In the genomic region with DNA sequence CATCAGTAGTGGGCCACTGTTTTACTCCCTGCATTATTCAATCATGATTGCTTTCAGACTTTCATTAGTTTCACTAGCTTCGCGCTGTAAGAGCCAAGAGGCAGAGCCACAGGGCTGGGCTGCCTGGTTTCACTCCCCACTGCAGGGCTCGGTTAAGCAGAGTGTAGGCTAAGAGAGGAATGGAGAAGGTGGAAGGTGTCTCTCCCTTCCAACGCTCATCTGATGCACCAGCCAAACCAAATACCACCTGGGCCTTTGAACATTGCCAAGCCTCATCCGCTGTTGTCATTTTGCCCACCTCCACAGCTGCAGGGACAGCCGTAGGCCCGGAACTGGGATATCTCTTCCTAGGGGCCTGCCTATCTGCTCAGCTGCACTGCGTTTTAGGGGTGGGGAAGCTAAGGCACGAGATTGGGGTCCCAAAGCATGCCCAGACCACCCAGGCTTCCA, we compare ENCODE assay signal across 7 cellular contexts. TPM values are rescaled to one million over a fixed set of nuclear protein-coding genes. Genes with fewer than 3 reads are reported as not detected.
DNase-seq lines count a peak whose midpoint lies in the region; TF ChIP-seq lines count a peak whose summit lies in the region.
"Had no signal": no experiment of that assay in that cellular context is flagged by ENCODE, and none has a peak within 500 bp of the region (broad histone marks: within the 10 kb centered on the region; RNA-seq: fewer than 3 reads in every experiment).

No MANE protein-coding gene starts in this region.

- intact Hi-C loops in breast epithelium (cut with DNase I; ENCODE audit: low total_unique reads), result no loop called here

- peak overlapping the region; percentile 1 for H2BK15ac ChIP-seq in neuronal stem cell (ENCODE audit: low read length)

- no peak overlapping the region for H4K91ac ChIP-seq in neuronal stem cell (ENCODE audit: low read depth, low read length, poor library complexity)

- CTCF ChIA-PET in HEK293 (lab: Yijun Ruan, JAX), result interaction anchor here (0.9 to 1.0 kb wide), 2 partner anchors 16 to 71 kb away, joined by 3 read pairs; a partner anchor contains a TSS

- H3K36me3 ChIP-seq in HEK293 (ENCODE audit: control insufficient read depth in 2 of 2, insufficient read depth in 1 of 2, low read length in 2 of 2) (peaks cover 4 to 9% of the 10 kb centered on the region in 2 experiments), breast epithelium (no peaks in the 10 kb centered on the region), neuronal stem cell (replicated peaks in 1 of 2; ENCODE audit: control insufficient read depth in 2 of 2, insufficient read depth in 2 of 2, low read length in 2 of 2) (peaks cover 0 to 29% of the 10 kb centered on the region in 2 donors)

- DNase-seq in breast epithelium (ENCODE audit: low spot score in 2 of 2) (no peak), neuronal stem cell (ENCODE audit: low spot score) (no peak), NCI-H345 treated with DMSO at 0.1 percent for 48 hours (lab: John Stamatoyannopoulos, UW; ENCODE audit: unreplicated experiment) (no peak), SKM-1 (lab: John Stamatoyannopoulos, UW; ENCODE audit: unreplicated experiment) (no peak), HT-29 (ENCODE audit: low spot score) (no peak)

- peak overlapping the region; percentile 99 for H3K27ac ChIP-seq in HEK293 (ENCODE audit: extremely low read depth, low read depth, low read length)
- peak overlapping the region; percentile 99 for H3K27ac ChIP-seq in breast epithelium
- H3K27ac ChIP-seq in neuronal stem cell (replicated peaks; ENCODE audit: low read length), result peak overlapping the region; percentile 57

- peak overlapping the region; percentile 26 for H4K8ac ChIP-seq in neuronal stem cell (ENCODE audit: low read depth, low read length)

- peak overlapping the region; percentile 96 for H2AFZ ChIP-seq in neuronal stem cell (ENCODE audit: low read length)

- H3K4me1 ChIP-seq in HEK293 (ENCODE audit: control insufficient read depth, insufficient read depth, low read length) (peaks cover 9% of the 10 kb centered on the region), breast epithelium (peaks cover 3 to 5% of the 10 kb centered on the region in 2 donors), neuronal stem cell (ENCODE audit: control insufficient read depth in 2 of 2, insufficient read depth in 1 of 2, low read depth in 1 of 2, low read length in 2 of 2) (peaks cover 6 to 11% of the 10 kb centered on the region in 2 donors)

- no peak overlapping the region for H3K23ac ChIP-seq in neuronal stem cell (ENCODE audit: low read depth, low read length, poor library complexity)

- H3K4me3 ChIP-seq in HEK293 (ENCODE audit: low read depth, low read length) (peak overlapping the region; percentile 85), breast epithelium (peak overlapping the region; percentile 86 to 94 (median 89)), neuronal stem cell (ENCODE audit: low read length in 2 of 2) (peak overlapping the region; percentile 42 to 71)

- H3K14ac ChIP-seq in neuronal stem cell (ENCODE audit: low read length), result no peak overlapping the region

- H3K9ac ChIP-seq in neuronal stem cell (ENCODE audit: low read depth, low read length, poor library complexity), result peak overlapping the region; percentile 78

- POLR2A ChIA-PET in HEK293 (lab: Yijun Ruan, JAX), result interaction anchor here (1.1 to 1.2 kb wide), 2 partner anchors 12 to 71 kb away, joined by 4 to 5 read pairs; a partner anchor contains a TSS

- H2BK120ac ChIP-seq in neuronal stem cell (ENCODE audit: low read depth, low read length), result no peak overlapping the region

- H2BK5ac ChIP-seq in neuronal stem cell (ENCODE audit: low read length), result no peak overlapping the region

- TF ChIP-seq CTCF in HEK293 (tag by site-specific recombination; IDR thresholded peaks at IDR 0.05) (no peak), breast epithelium (IDR thresholded peaks at IDR 0.05) (no peak)

- no peak overlapping the region for H3K4ac ChIP-seq in neuronal stem cell (ENCODE audit: low read length)

- peak overlapping the region; percentile 61 for H3K18ac ChIP-seq in neuronal stem cell (ENCODE audit: low read length)

- no CpG with 5 or more reads among the region's 9 CpGs for WGBS in neuronal stem cell (ENCODE audit: extremely low coverage in 2 of 2, insufficient read length in 2 of 2, insufficient replicate concordance in 1 of 2), 2 donors

- peak overlapping the region; percentile 54 for H3K4me2 ChIP-seq in neuronal stem cell (ENCODE audit: insufficient read depth, low read length, poor library complexity, severe bottlenecking)

- no peak overlapping the region for H2AK5ac ChIP-seq in neuronal stem cell (ENCODE audit: low read depth, low read length)

- H3K9me3 ChIP-seq in HEK293 (ENCODE audit: control insufficient read depth, insufficient read depth, low read depth, low read length), result no peaks in the 10 kb centered on the region
- no peaks in the 10 kb centered on the region for H3K9me3 ChIP-seq in breast epithelium
- no peaks in the 10 kb centered on the region for H3K9me3 ChIP-seq in neuronal stem cell (replicated peaks in 1 of 2; ENCODE audit: control insufficient read depth in 2 of 2, insufficient read depth in 1 of 2, low read depth in 1 of 2, low read length in 2 of 2)

- TF ChIP-seq POLR2A in breast epithelium (IDR thresholded peaks at IDR 0.05), result no peak

- H3K27me3 ChIP-seq in breast epithelium (no peaks in the 10 kb centered on the region), neuronal stem cell (ENCODE audit: control insufficient read depth in 3 of 3, insufficient read depth in 3 of 3, low read depth in 1 of 3, low read length in 3 of 3) (no peaks in the 10 kb centered on the region)

- peak overlapping the region; percentile 8 for H2BK12ac ChIP-seq in neuronal stem cell (ENCODE audit: low read length)

- peaks cover 6% of the 10 kb centered on the region for H3K79me1 ChIP-seq in neuronal stem cell (ENCODE audit: low read depth, low read length)

TF ChIP-seq in HEK293, 187 proteins besides CTCF, POLR2A, EP300 and RAD21:
- 0 out of 2 replicates have a peak, but pooled peaks have one; percentile 26 for TF ChIP-seq OSR2 (tag by site-specific recombination; IDR thresholded peaks at IDR 0.05)
- TF ChIP-seq ZNF37A (tag by site-specific recombination; IDR thresholded peaks at IDR 0.05), result no peak
- no peak for TF ChIP-seq ZNF624 (tag by site-specific recombination; IDR thresholded peaks at IDR 0.05)
- TF ChIP-seq ZNF335 (tag by site-specific recombination; conservative IDR thresholded peaks at IDR 0.05), result 0 out of 2 replicates have a peak, but pooled peaks have one; percentile 10
- TF ChIP-seq ZNF114 (tag by site-specific recombination; IDR thresholded peaks at IDR 0.05), result no peak
- no peak for TF ChIP-seq ZBTB8A (tag by site-specific recombination; IDR thresholded peaks at IDR 0.05)
- peak; percentile 79 for TF ChIP-seq PRDM1 (tag by site-specific recombination; IDR thresholded peaks at IDR 0.05)
- TF ChIP-seq ZBTB48 (tag by site-specific recombination; IDR thresholded peaks at IDR 0.05), result peak; percentile 65; the same call in 1 of the 2 replicates
- no peak for TF ChIP-seq KLF10 (tag by site-specific recombination; IDR thresholded peaks at IDR 0.05)
- no peak for TF ChIP-seq ZNF654 (tag by site-specific recombination; IDR thresholded peaks at IDR 0.05; ENCODE audit: low read depth)
- no peak for TF ChIP-seq ZNF121 (tag by site-specific recombination; IDR thresholded peaks at IDR 0.05)
- TF ChIP-seq ZNF350 (tag by site-specific recombination; IDR thresholded peaks at IDR 0.05), result no peak
- TF ChIP-seq ZNF48 (tag by site-specific recombination; IDR thresholded peaks at IDR 0.05), result no peak
- no peak for TF ChIP-seq KLF7 (tag by site-specific recombination; IDR thresholded peaks at IDR 0.05; ENCODE audit: borderline replicate concordance)
- TF ChIP-seq FEZF1 (tag by site-specific recombination; IDR thresholded peaks at IDR 0.05), result no peak
- TF ChIP-seq MYNN (tag by site-specific recombination; IDR thresholded peaks at IDR 0.05; ENCODE audit: borderline replicate concordance), result no peak
- TF ChIP-seq, protein P1, sequence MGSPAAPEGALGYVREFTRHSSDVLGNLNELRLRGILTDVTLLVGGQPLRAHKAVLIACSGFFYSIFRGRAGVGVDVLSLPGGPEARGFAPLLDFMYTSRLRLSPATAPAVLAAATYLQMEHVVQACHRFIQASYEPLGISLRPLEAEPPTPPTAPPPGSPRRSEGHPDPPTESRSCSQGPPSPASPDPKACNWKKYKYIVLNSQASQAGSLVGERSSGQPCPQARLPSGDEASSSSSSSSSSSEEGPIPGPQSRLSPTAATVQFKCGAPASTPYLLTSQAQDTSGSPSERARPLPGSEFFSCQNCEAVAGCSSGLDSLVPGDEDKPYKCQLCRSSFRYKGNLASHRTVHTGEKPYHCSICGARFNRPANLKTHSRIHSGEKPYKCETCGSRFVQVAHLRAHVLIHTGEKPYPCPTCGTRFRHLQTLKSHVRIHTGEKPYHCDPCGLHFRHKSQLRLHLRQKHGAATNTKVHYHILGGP (tag by site-specific recombination; IDR thresholded peaks at IDR 0.05), result no peak
- no peak for TF ChIP-seq ZNF555 (tag by site-specific recombination; conservative IDR thresholded peaks at IDR 0.05)
- TF ChIP-seq ZNF837 (tag by site-specific recombination; IDR thresholded peaks at IDR 0.05), result no peak
- no peak for TF ChIP-seq ZNF514 (tag by site-specific recombination; IDR thresholded peaks at IDR 0.05)
- TF ChIP-seq ZNF677 (tag by site-specific recombination; IDR thresholded peaks at IDR 0.05), result no peak
- TF ChIP-seq ZNF404 (tag by site-specific recombination; IDR thresholded peaks at IDR 0.05), result no peak
- no peak for TF ChIP-seq ZNF394 (tag by site-specific recombination; IDR thresholded peaks at IDR 0.05; ENCODE audit: borderline replicate concordance)
- TF ChIP-seq ZNF19 (tag by site-specific recombination; IDR thresholded peaks at IDR 0.05; ENCODE audit: low read depth), result no peak

RNA-seq across cellular contexts. Expression of a gene that starts 0.5 kb away (rescaled TPM):
- 10 to 100 TPM; 34.6 to 60.2 (median 50.1) TPM for total RNA-seq in breast epithelium
- 118 TPM for polyA plus RNA-seq in neuronal stem cell (2013, experiment 1 of 2)
- 112 TPM for polyA plus RNA-seq in neuronal stem cell (2013, experiment 2 of 2)
- 67.6 and 107 TPM in 2 replicates for total RNA-seq in HT-29 (2014; rRNA removed; shearing (Covaris generic))

RNA-seq across cellular contexts. Expression of a gene that starts 13.6 kb away (rescaled TPM):
- 1 to 10 TPM; 1.9 to 6.2 (median 4.8) TPM for total RNA-seq in breast epithelium
- polyA plus RNA-seq in neuronal stem cell (2013, experiment 1 of 2), result 6.5 TPM
- polyA plus RNA-seq in neuronal stem cell (2013, experiment 2 of 2), result 6.1 TPM
- 0.18 and 0.89 TPM in 2 replicates for total RNA-seq in HT-29 (2014; rRNA removed; shearing (Covaris generic))
- total RNA-seq: HT1080 had no signal

RNA-seq across cellular contexts. Expression of a gene that starts 18.5 kb away (rescaled TPM):
- 10 to 100 TPM in 2 of 3 donors, 1 to 10 TPM in 1; 5.6 to 22.8 (median 21.4) TPM for total RNA-seq in breast epithelium
- polyA plus RNA-seq in neuronal stem cell (2013, experiment 1 of 2), result 84.6 TPM
- polyA plus RNA-seq in neuronal stem cell (2013, experiment 2 of 2), result 88.1 TPM
- 32.9 and 53.4 TPM in 2 replicates for total RNA-seq in HT-29 (2014; rRNA removed; shearing (Covaris generic))
- total RNA-seq: HT1080 had no signal

RNA-seq across cellular contexts. Expression of a gene that starts 23.5 kb away (rescaled TPM):
- not detected for total RNA-seq in breast epithelium
- 3.0 TPM for polyA plus RNA-seq in neuronal stem cell (2013, experiment 1 of 2)
- 2.8 TPM for polyA plus RNA-seq in neuronal stem cell (2013, experiment 2 of 2)
- total RNA-seq in HT-29 (2014; rRNA removed; shearing (Covaris generic)), result not detected in 2 replicates

RNA-seq across cellular contexts. Expression of a gene that starts 32.1 kb away (rescaled TPM):
- total RNA-seq in breast epithelium, result not detected
- 0.35 TPM for polyA plus RNA-seq in neuronal stem cell (2013, experiment 1 of 2)
- polyA plus RNA-seq in neuronal stem cell (2013, experiment 2 of 2), result 0.42 TPM
- total RNA-seq in HT-29 (2014; rRNA removed; shearing (Covaris generic)), result not detected in 2 replicates
- total RNA-seq: HT1080 had no signal
